8 cellular contexts compared by ENCODE assay signal in the genomic region with DNA sequence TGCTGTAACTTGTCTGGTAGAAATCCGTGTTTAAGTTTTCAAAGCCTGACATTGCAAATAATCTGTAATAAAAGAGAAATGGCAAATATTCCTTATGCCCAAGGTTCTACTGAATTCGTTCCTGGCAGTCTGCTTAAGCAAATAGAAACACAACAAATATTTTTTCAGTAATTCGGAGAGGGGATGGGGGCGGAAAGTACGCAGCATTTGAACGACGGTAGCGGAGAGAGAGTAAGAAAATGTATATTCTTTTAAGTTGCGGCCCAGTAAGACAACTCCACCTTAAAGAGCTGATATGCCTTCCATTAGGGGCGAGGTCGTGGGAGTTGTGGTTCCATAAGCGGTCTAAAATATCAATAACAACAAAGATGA. TPM values are rescaled to one million over a fixed set of nuclear protein-coding genes. Genes with fewer than 3 reads are reported as not detected.
DNase-seq lines count a peak whose midpoint lies in the region; ATAC-seq and TF ChIP-seq lines count a peak whose summit lies in the region.

No MANE protein-coding gene starts in this region.

- CTCF ChIA-PET in activated CD4-positive, alpha-beta memory T cell treated with anti-CD3 and anti-CD28 coated beads for 36 hours (lab: Charles Lee), result interaction anchor here (1.4 to 1.9 kb wide), 3 partner anchors 16 to 23 kb away, joined by 3 to 8 read pairs (median 5); no protein-coding TSS in a partner anchor

- H3K4me3 Mint-ChIP-seq in activated CD4-positive, alpha-beta T cell treated with anti-CD3 and anti-CD28 coated beads, Interleukin-2, amount 10 ng/mL, durations not matched to agents 24 days and 14 days, result peak overlapping the region; percentile 99
- peak overlapping the region; percentile 99 for H3K4me3 Mint-ChIP-seq in activated CD4-positive, alpha-beta memory T cell treated with anti-CD3 and anti-CD28 coated beads for 36 hours

- no peak for TF ChIP-seq CTCF in thoracic aorta (IDR thresholded peaks at IDR 0.05)

- peak overlapping the region; percentile 99 for H3K4me3 ChIP-seq in iPS-20b (ENCODE audit: low read length)
- peak overlapping the region; percentile 77 for H3K4me3 ChIP-seq in thoracic aorta

- peaks cover 23% of the 10 kb centered on the region for H3K36me3 Mint-ChIP-seq in activated CD4-positive, alpha-beta T cell treated with anti-CD3 and anti-CD28 coated beads, Interleukin-2, amount 10 ng/mL, durations not matched to agents 24 days and 14 days (ENCODE audit: low read depth)
- peaks cover 23% of the 10 kb centered on the region for H3K36me3 Mint-ChIP-seq in activated CD4-positive, alpha-beta memory T cell treated with anti-CD3 and anti-CD28 coated beads for 36 hours

- H3K27me3 Mint-ChIP-seq in activated CD4-positive, alpha-beta T cell treated with anti-CD3 and anti-CD28 coated beads, Interleukin-2, amount 10 ng/mL, durations not matched to agents 24 days and 14 days, result peaks cover 16% of the 10 kb centered on the region
- no peaks in the 10 kb centered on the region for H3K27me3 Mint-ChIP-seq in activated CD4-positive, alpha-beta memory T cell treated with anti-CD3 and anti-CD28 coated beads for 36 hours

- H3K27ac ChIP-seq in iPS-20b (ENCODE audit: low read length) (peak overlapping the region; percentile 48), thoracic aorta (peak overlapping the region; percentile 32 to 55)

- peak overlapping the region; percentile 93 for H3K9ac ChIP-seq in iPS-20b (ENCODE audit: low read depth, low read length)

- POLR2A ChIA-PET in activated CD4-positive, alpha-beta memory T cell treated with anti-CD3 and anti-CD28 coated beads for 36 hours (lab: Charles Lee), result interaction anchor here (0.7 to 1.9 kb wide), 5 partner anchors 10 to 20 kb away, joined by 3 to 10 read pairs (median 4); no protein-coding TSS in a partner anchor

- H3K4me1 ChIP-seq in iPS-20b (ENCODE audit: insufficient read depth, low read length), result peaks cover 9% of the 10 kb centered on the region
- peaks cover 10 to 34% of the 10 kb centered on the region in 2 donors for H3K4me1 ChIP-seq in thoracic aorta (ENCODE audit: control insufficient read depth in 1 of 2, low read depth in 2 of 2)

- intact Hi-C loops in activated CD4-positive, alpha-beta T cell treated with anti-CD3 and anti-CD28 coated beads, Interleukin-2, amount 10 ng/mL, durations not matched to agents 24 days and 14 days (cut with micrococcal nuclease), result loop anchor here (1.0 to 10.0 kb wide), 4 partner anchors 22 to 1395 kb away; partner anchors contain the start of genes ARHGAP26 and NR3C1
- intact Hi-C loops in activated CD4-positive, alpha-beta memory T cell treated with anti-CD3 and anti-CD28 coated beads for 36 hours (cut with micrococcal nuclease), result loop anchor here (1.0 kb wide), 2 partner anchors 22 to 767 kb away; partner anchors contain the start of gene NR3C1

- no peaks in the 10 kb centered on the region for H3K9me3 Mint-ChIP-seq in activated CD4-positive, alpha-beta T cell treated with anti-CD3 and anti-CD28 coated beads, Interleukin-2, amount 10 ng/mL, durations not matched to agents 24 days and 14 days
- H3K9me3 Mint-ChIP-seq in activated CD4-positive, alpha-beta memory T cell treated with anti-CD3 and anti-CD28 coated beads for 36 hours, result no peaks in the 10 kb centered on the region

- DNase-seq in activated CD4-positive, alpha-beta T cell treated with anti-CD3 and anti-CD28 coated beads, Interleukin-2, amount 10 ng/mL, durations not matched to agents 24 days and 14 days, result no peak
- no peak for DNase-seq in activated CD4-positive, alpha-beta T cell treated with anti-CD3 and anti-CD28 coated beads for 1 hour
- DNase-seq in activated CD4-positive, alpha-beta memory T cell treated with anti-CD3 and anti-CD28 coated beads for 36 hours, result no peak
- DNase-seq in thoracic aorta (ENCODE audit: low spot score), result no peak
- no peak for DNase-seq in COLO829 (ENCODE audit: low spot score)
- DNase-seq in SHP77 (lab: John Stamatoyannopoulos, UW), result no peak
- no peak for DNase-seq in CD1c-positive myeloid dendritic cell (ENCODE audit: extremely low spot score)

- H3K4me1 Mint-ChIP-seq in activated CD4-positive, alpha-beta T cell treated with anti-CD3 and anti-CD28 coated beads, Interleukin-2, amount 10 ng/mL, durations not matched to agents 24 days and 14 days, result peaks cover 37% of the 10 kb centered on the region
- H3K4me1 Mint-ChIP-seq in activated CD4-positive, alpha-beta memory T cell treated with anti-CD3 and anti-CD28 coated beads for 36 hours (ENCODE audit: low read depth), result peaks cover 49% of the 10 kb centered on the region

- H3K27me3 ChIP-seq in iPS-20b (ENCODE audit: insufficient read depth, low read length) (no peaks in the 10 kb centered on the region), thoracic aorta (replicated peaks; ENCODE audit: insufficient read depth) (no peaks in the 10 kb centered on the region)

- H3K27ac Mint-ChIP-seq in activated CD4-positive, alpha-beta T cell treated with anti-CD3 and anti-CD28 coated beads, Interleukin-2, amount 10 ng/mL, durations not matched to agents 24 days and 14 days, result peak overlapping the region; percentile 93
- peak overlapping the region; percentile 93 for H3K27ac Mint-ChIP-seq in activated CD4-positive, alpha-beta memory T cell treated with anti-CD3 and anti-CD28 coated beads for 36 hours

- ATAC-seq in thoracic aorta (ENCODE audit: insufficient number of reproducible peaks, low FRiP score, low read depth), result peak; percentile 3

- H3K9me3 ChIP-seq in iPS-20b (ENCODE audit: insufficient read depth, low read depth, low read length) (no peaks in the 10 kb centered on the region), thoracic aorta (no peaks in the 10 kb centered on the region)

- peaks cover 33% of the 10 kb centered on the region for H3K36me3 ChIP-seq in iPS-20b (ENCODE audit: insufficient read depth, low read depth, low read length)
- no peaks in the 10 kb centered on the region for H3K36me3 ChIP-seq in thoracic aorta

RNA-seq across cellular contexts. Expression of gene YIPF5, which starts 0.6 kb away (rescaled TPM):
- 32.0 and 34.6 TPM in 2 replicates for total RNA-seq in activated CD4-positive, alpha-beta T cell treated with anti-CD3 and anti-CD28 coated beads, Interleukin-2, amount 10 ng/mL, durations not matched to agents 24 days and 14 days
- 10 to 100 TPM; 41.4 to 42.1 TPM for total RNA-seq in activated CD4-positive, alpha-beta memory T cell treated with anti-CD3 and anti-CD28 coated beads for 36 hours
- 10 to 100 TPM; 41.2 to 45.4 TPM for total RNA-seq in thoracic aorta

RNA-seq across cellular contexts. Expression of gene KCTD16, which starts 0.8 kb away (rescaled TPM):
- not detected in 2 replicates for total RNA-seq in activated CD4-positive, alpha-beta T cell treated with anti-CD3 and anti-CD28 coated beads, Interleukin-2, amount 10 ng/mL, durations not matched to agents 24 days and 14 days
- total RNA-seq in activated CD4-positive, alpha-beta memory T cell treated with anti-CD3 and anti-CD28 coated beads for 36 hours, result under 1 TPM; 0.24 to 0.27 TPM
- total RNA-seq in thoracic aorta, result under 1 TPM; 0.27 to 0.35 TPM
